ENCODE assay signal across 1 cellular context in the genomic region with DNA sequence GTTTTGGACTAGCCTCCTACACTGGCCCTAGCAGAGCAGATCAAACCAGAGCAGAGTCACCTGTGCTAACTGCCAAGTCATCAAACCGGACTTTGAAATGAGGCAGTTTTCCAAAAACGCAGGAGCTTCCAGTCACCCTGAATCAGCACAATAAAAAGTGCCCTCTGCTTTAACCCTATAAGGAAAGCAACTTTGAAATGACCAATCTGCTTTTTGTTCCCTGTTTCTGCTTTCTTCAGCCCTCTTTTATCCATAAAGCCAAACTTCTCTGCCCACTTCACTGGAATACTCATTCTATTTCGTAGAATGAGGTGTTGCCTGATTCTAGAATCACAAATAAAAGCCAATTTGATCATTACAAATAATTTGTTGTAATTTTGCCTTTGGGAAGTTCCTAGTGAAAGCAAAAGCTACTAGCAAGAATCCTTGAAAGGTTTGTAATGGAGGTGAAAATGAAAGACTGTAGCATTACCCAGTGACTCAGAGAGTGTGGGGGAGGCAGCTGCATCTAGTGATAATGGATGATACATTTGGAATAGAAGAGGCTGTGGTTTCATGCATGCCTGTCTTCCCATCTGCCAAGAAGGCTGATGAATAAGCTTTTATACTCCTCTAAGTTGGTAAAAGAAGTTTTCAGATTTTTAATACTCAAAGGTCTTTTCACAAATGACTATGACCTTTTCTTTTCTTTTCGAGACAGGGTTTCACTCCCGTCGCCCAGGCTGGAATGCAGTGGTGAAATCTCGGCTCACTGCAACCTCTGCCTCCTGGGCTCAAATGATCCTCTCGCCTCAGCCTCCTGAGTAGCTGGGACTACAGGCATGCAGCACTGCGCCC.
TF ChIP-seq lines count a peak whose summit lies in the region.

No MANE protein-coding gene starts in this region.

TF ChIP-seq in K562, 482 proteins besides CTCF, POLR2A, EP300 and RAD21 (continued from another document and continues in another):
- no peak for TF ChIP-seq ZFPM2 (CRISPR knock-in tag; IDR thresholded peaks at IDR 0.05)
- TF ChIP-seq HMGN3 (IDR thresholded peaks at IDR 0.05; ENCODE audit: borderline replicate concordance, extremely low read depth, insufficient read length, low read depth, low read length) = no peak
- no peak for TF ChIP-seq FOXP1 (CRISPR knock-in tag; IDR thresholded peaks at IDR 0.05)
- no peak for TF ChIP-seq CC2D1A (IDR thresholded peaks at IDR 0.05)
- TF ChIP-seq, protein P1, sequence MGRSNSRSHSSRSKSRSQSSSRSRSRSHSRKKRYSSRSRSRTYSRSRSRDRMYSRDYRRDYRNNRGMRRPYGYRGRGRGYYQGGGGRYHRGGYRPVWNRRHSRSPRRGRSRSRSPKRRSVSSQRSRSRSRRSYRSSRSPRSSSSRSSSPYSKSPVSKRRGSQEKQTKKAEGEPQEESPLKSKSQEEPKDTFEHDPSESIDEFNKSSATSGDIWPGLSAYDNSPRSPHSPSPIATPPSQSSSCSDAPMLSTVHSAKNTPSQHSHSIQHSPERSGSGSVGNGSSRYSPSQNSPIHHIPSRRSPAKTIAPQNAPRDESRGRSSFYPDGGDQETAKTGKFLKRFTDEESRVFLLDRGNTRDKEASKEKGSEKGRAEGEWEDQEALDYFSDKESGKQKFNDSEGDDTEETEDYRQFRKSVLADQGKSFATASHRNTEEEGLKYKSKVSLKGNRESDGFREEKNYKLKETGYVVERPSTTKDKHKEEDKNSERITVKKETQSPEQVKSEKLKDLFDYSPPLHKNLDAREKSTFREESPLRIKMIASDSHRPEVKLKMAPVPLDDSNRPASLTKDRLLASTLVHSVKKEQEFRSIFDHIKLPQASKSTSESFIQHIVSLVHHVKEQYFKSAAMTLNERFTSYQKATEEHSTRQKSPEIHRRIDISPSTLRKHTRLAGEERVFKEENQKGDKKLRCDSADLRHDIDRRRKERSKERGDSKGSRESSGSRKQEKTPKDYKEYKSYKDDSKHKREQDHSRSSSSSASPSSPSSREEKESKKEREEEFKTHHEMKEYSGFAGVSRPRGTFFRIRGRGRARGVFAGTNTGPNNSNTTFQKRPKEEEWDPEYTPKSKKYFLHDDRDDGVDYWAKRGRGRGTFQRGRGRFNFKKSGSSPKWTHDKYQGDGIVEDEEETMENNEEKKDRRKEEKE (IDR thresholded peaks at IDR 0.05; ENCODE audit: borderline replicate concordance in 1 of 2, control insufficient read depth in 1 of 2, low read depth in 2 of 2, low read length in 1 of 2) = no peak
- TF ChIP-seq, protein P2, sequence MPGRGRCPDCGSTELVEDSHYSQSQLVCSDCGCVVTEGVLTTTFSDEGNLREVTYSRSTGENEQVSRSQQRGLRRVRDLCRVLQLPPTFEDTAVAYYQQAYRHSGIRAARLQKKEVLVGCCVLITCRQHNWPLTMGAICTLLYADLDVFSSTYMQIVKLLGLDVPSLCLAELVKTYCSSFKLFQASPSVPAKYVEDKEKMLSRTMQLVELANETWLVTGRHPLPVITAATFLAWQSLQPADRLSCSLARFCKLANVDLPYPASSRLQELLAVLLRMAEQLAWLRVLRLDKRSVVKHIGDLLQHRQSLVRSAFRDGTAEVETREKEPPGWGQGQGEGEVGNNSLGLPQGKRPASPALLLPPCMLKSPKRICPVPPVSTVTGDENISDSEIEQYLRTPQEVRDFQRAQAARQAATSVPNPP (IDR thresholded peaks at IDR 0.05; ENCODE audit: borderline replicate concordance, insufficient read depth, insufficient read length) = no peak
- TF ChIP-seq ARHGAP35 (IDR thresholded peaks at IDR 0.05; ENCODE audit: partially characterized antibody) = no peak
- TF ChIP-seq BMI1 (IDR thresholded peaks at IDR 0.05; ENCODE audit: low read length) = no peak
- TF ChIP-seq ZNF431 (CRISPR knock-in tag; IDR thresholded peaks at IDR 0.05) = no peak
- peak; percentile 18; the same call in 1 of the 2 replicates for TF ChIP-seq ZNF644 (tag; IDR thresholded peaks at IDR 0.05; ENCODE audit: low read depth)
- no peak for TF ChIP-seq SRSF1 (IDR thresholded peaks at IDR 0.05; ENCODE audit: low read depth, low read length)
- no peak for TF ChIP-seq RBM14 (IDR thresholded peaks at IDR 0.05; ENCODE audit: borderline replicate concordance, insufficient read depth, low read depth, low read length)
- no peak for TF ChIP-seq ZNF184 (CRISPR knock-in tag; IDR thresholded peaks at IDR 0.05)
- no peak for TF ChIP-seq ZNF76 (CRISPR knock-in tag; IDR thresholded peaks at IDR 0.05; ENCODE audit: borderline replicate concordance)
- TF ChIP-seq ZSCAN29 (IDR thresholded peaks at IDR 0.05) = no peak
- TF ChIP-seq HSF4 (CRISPR knock-in tag; IDR thresholded peaks at IDR 0.05; ENCODE audit: borderline replicate concordance) = no peak
- TF ChIP-seq, protein P3, sequence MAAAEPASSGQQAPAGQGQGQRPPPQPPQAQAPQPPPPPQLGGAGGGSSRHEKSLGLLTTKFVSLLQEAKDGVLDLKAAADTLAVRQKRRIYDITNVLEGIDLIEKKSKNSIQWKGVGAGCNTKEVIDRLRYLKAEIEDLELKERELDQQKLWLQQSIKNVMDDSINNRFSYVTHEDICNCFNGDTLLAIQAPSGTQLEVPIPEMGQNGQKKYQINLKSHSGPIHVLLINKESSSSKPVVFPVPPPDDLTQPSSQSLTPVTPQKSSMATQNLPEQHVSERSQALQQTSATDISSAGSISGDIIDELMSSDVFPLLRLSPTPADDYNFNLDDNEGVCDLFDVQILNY (CRISPR knock-in tag; IDR thresholded peaks at IDR 0.05) = no peak
- peak; percentile 53 for TF ChIP-seq CREM (IDR thresholded peaks at IDR 0.05; ENCODE audit: low read depth)
- TF ChIP-seq KLF6 (CRISPR knock-in tag; IDR thresholded peaks at IDR 0.05; ENCODE audit: borderline replicate concordance) = no peak
- TF ChIP-seq IRF2 (CRISPR knock-in tag; IDR thresholded peaks at IDR 0.05) = no peak
- peak; percentile 64 for TF ChIP-seq TAF9B (IDR thresholded peaks at IDR 0.05; ENCODE audit: partially characterized antibody)
- TF ChIP-seq SMARCA5 (IDR thresholded peaks at IDR 0.05) = no peak
- no peak for TF ChIP-seq ZNF24 (IDR thresholded peaks at IDR 0.05)
- TF ChIP-seq, protein P4, sequence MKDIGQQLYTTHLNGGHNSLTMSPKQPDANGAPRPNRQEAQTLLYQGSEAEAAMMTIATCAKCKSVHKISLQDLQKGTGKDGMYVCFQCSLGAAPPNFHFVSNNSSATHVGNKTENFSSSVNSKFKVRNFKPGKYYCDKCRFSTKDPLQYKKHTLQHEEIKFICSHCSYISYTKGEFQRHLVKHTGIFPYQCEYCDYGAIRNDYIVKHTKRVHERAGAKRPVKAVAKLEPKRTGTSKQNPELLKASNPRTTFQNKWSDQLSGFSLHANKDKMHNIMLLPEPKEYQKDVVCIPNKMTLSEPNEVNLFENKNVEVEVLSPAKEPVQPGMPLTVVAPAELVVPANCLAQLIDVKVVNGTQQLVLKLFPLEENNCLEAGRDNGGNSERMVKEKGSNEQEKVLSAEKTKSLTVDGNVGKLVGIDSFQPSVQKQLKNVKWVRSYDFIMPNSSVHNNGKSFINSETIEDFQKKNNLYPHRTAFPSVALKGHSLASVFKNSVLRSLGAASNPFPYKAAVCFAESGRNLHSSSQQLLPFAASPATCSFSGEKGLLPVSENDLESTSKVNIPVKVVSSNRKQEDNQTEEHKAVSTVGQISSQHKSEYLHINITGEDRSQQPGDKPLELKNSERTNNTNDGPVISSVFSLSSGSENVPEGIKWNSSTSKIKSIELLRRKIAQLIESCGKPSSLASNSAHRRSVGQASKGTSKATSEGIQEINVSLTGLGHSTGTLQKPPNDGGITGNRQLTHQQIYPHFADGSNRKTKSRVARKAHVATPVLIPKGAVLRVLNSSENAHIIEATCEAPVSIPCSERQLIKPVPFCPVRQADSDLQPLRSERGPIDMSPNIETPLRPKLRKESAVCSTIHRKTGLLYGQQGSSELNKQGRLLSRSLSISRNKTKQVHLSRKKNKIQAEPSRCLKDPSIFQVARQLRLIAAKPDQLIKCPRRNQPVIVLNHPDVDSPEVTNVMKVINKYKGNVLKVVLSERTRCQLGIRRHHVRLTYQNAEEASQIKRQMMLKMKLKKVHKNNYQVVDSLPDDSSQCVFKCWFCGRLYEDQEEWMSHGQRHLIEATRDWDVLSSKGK (CRISPR knock-in tag; IDR thresholded peaks at IDR 0.05) = no peak
- no peak for TF ChIP-seq RBM34 (IDR thresholded peaks at IDR 0.05; ENCODE audit: borderline replicate concordance, insufficient read depth, low read length)
- no peak for TF ChIP-seq KLF13 (tag; IDR thresholded peaks at IDR 0.05; ENCODE audit: borderline replicate concordance, low read depth)
- no peak for TF ChIP-seq ZNF23 (CRISPR knock-in tag; IDR thresholded peaks at IDR 0.05)
- no peak for TF ChIP-seq SMAD3 (CRISPR knock-in tag; conservative IDR thresholded peaks at IDR 0.05)
- TF ChIP-seq CHD2 (IDR thresholded peaks at IDR 0.05; ENCODE audit: low read depth, low read length) = no peak
- TF ChIP-seq DACH1 (IDR thresholded peaks at IDR 0.05; ENCODE audit: partially characterized antibody) = no peak
- TF ChIP-seq DDX20 (tag; IDR thresholded peaks at IDR 0.05; ENCODE audit: low read depth) = no peak
- no peak for TF ChIP-seq SP2 (IDR thresholded peaks at IDR 0.05; ENCODE audit: extremely low read depth, low read depth, low read length, poor library complexity, severe bottlenecking)
- TF ChIP-seq, protein P5, sequence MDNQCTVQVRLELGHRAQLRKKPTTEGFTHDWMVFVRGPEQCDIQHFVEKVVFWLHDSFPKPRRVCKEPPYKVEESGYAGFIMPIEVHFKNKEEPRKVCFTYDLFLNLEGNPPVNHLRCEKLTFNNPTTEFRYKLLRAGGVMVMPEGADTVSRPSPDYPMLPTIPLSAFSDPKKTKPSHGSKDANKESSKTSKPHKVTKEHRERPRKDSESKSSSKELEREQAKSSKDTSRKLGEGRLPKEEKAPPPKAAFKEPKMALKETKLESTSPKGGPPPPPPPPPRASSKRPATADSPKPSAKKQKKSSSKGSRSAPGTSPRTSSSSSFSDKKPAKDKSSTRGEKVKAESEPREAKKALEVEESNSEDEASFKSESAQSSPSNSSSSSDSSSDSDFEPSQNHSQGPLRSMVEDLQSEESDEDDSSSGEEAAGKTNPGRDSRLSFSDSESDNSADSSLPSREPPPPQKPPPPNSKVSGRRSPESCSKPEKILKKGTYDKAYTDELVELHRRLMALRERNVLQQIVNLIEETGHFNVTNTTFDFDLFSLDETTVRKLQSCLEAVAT (IDR thresholded peaks at IDR 0.05) = peak in 1 of 2 experiments; percentile 87; a peak in 1 of 4 replicates
- TF ChIP-seq ZNF77 (CRISPR knock-in tag; IDR thresholded peaks at IDR 0.05) = no peak
- no peak for TF ChIP-seq ILF3 (IDR thresholded peaks at IDR 0.05; ENCODE audit: borderline replicate concordance)
- no peak for TF ChIP-seq KLF10 (CRISPR knock-in tag; IDR thresholded peaks at IDR 0.05)
- TF ChIP-seq NEUROD1 (IDR thresholded peaks at IDR 0.05; ENCODE audit: borderline replicate concordance, low read depth, low read length, partially characterized antibody) = peak; percentile 78
- TF ChIP-seq POLR3G (IDR thresholded peaks at IDR 0.05; ENCODE audit: extremely low read depth, insufficient read length, insufficient replicate concordance) = no peak
- TF ChIP-seq, protein P6, sequence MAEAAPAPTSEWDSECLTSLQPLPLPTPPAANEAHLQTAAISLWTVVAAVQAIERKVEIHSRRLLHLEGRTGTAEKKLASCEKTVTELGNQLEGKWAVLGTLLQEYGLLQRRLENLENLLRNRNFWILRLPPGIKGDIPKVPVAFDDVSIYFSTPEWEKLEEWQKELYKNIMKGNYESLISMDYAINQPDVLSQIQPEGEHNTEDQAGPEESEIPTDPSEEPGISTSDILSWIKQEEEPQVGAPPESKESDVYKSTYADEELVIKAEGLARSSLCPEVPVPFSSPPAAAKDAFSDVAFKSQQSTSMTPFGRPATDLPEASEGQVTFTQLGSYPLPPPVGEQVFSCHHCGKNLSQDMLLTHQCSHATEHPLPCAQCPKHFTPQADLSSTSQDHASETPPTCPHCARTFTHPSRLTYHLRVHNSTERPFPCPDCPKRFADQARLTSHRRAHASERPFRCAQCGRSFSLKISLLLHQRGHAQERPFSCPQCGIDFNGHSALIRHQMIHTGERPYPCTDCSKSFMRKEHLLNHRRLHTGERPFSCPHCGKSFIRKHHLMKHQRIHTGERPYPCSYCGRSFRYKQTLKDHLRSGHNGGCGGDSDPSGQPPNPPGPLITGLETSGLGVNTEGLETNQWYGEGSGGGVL (CRISPR knock-in tag; IDR thresholded peaks at IDR 0.05) = no peak
- TF ChIP-seq NR2F6 (CRISPR knock-in tag; IDR thresholded peaks at IDR 0.05) = no peak
- TF ChIP-seq ZNF217 (CRISPR knock-in tag; IDR thresholded peaks at IDR 0.05) = no peak
- TF ChIP-seq MYNN (IDR thresholded peaks at IDR 0.05) = no peak
- no peak for TF ChIP-seq MYNN (CRISPR knock-in tag; IDR thresholded peaks at IDR 0.05)
- no peak for TF ChIP-seq DMBX1 (CRISPR knock-in tag; IDR thresholded peaks at IDR 0.05; ENCODE audit: borderline replicate concordance)
- no peak for TF ChIP-seq MCM2 (IDR thresholded peaks at IDR 0.05; ENCODE audit: low read depth)
- no peak for TF ChIP-seq ZNF3 (CRISPR knock-in tag; IDR thresholded peaks at IDR 0.05)
- no peak for TF ChIP-seq LARP7 (IDR thresholded peaks at IDR 0.05)
- TF ChIP-seq, protein P7, sequence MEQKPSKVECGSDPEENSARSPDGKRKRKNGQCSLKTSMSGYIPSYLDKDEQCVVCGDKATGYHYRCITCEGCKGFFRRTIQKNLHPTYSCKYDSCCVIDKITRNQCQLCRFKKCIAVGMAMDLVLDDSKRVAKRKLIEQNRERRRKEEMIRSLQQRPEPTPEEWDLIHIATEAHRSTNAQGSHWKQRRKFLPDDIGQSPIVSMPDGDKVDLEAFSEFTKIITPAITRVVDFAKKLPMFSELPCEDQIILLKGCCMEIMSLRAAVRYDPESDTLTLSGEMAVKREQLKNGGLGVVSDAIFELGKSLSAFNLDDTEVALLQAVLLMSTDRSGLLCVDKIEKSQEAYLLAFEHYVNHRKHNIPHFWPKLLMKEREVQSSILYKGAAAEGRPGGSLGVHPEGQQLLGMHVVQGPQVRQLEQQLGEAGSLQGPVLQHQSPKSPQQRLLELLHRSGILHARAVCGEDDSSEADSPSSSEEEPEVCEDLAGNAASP (IDR thresholded peaks at IDR 0.05) = no peak
- TF ChIP-seq COPS2 (conservative IDR thresholded peaks at IDR 0.05) = no peak
- peak; percentile 69; the same call in 1 of the 2 replicates for TF ChIP-seq ESRRA (IDR thresholded peaks at IDR 0.05; ENCODE audit: borderline replicate concordance, low read depth)
- TF ChIP-seq, protein P8, sequence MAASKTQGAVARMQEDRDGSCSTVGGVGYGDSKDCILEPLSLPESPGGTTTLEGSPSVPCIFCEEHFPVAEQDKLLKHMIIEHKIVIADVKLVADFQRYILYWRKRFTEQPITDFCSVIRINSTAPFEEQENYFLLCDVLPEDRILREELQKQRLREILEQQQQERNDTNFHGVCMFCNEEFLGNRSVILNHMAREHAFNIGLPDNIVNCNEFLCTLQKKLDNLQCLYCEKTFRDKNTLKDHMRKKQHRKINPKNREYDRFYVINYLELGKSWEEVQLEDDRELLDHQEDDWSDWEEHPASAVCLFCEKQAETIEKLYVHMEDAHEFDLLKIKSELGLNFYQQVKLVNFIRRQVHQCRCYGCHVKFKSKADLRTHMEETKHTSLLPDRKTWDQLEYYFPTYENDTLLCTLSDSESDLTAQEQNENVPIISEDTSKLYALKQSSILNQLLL (CRISPR knock-in tag; IDR thresholded peaks at IDR 0.05; ENCODE audit: borderline replicate concordance) = no peak
- TF ChIP-seq PPARD (CRISPR knock-in tag; IDR thresholded peaks at IDR 0.05) = no peak
